In genomic region chr19:4295972-4296771, GRCh38 we compare ENCODE assay signal across 13 cellular contexts.
DNase-seq lines count a peak whose midpoint lies in the region; ATAC-seq and TF ChIP-seq lines count a peak whose summit lies in the region.
"Had no signal": no experiment of that assay in that cellular context is flagged by ENCODE, and none has a peak within 500 bp of the region (broad histone marks: within the 10 kb centered on the region; RNA-seq: fewer than 3 reads in every experiment).

No MANE protein-coding gene starts in this region.

- no peaks in the 10 kb centered on the region for H3K9me3 Mint-ChIP-seq in nephron progenitor cell
- no peaks in the 10 kb centered on the region for H3K9me3 Mint-ChIP-seq in stimulated activated naive CD8-positive, alpha-beta T cell treated with anti-CD3 and anti-CD28 coated beads, Interleukin-15, amount 100 ng/mL, for 72 hours
- H3K9me3 Mint-ChIP-seq: activated naive CD8-positive, alpha-beta T cell treated with anti-CD3 and anti-CD28 coated beads, Interleukin-2, amount 10 ng/mL, durations not matched to agents 7 days and 5 days; CD8-positive, alpha-beta memory T cell; effector memory CD8-positive, alpha-beta T cell had no signal

- no peak overlapping the region for H3K4me3 Mint-ChIP-seq in nephron progenitor cell
- H3K4me3 Mint-ChIP-seq in stimulated activated naive CD8-positive, alpha-beta T cell treated with anti-CD3 and anti-CD28 coated beads, Interleukin-15, amount 100 ng/mL, for 72 hours, result no peak overlapping the region
- H3K4me3 Mint-ChIP-seq: activated naive CD8-positive, alpha-beta T cell treated with anti-CD3 and anti-CD28 coated beads, Interleukin-2, amount 10 ng/mL, durations not matched to agents 7 days and 5 days; CD8-positive, alpha-beta memory T cell; effector memory CD8-positive, alpha-beta T cell had no signal

- TF ChIP-seq CTCF in nephron progenitor cell (IDR thresholded peaks at IDR 0.05), result no peak

- peaks cover 8% of the 10 kb centered on the region for H3K4me1 Mint-ChIP-seq in nephron progenitor cell
- H3K4me1 Mint-ChIP-seq in stimulated activated naive CD8-positive, alpha-beta T cell treated with anti-CD3 and anti-CD28 coated beads, Interleukin-15, amount 100 ng/mL, for 72 hours, result peaks cover 36% of the 10 kb centered on the region

- no peaks in the 10 kb centered on the region for H3K36me3 Mint-ChIP-seq in nephron progenitor cell (ENCODE audit: low read depth)

- H3K27ac Mint-ChIP-seq in nephron progenitor cell, result no peak overlapping the region
- H3K27ac Mint-ChIP-seq in stimulated activated naive CD8-positive, alpha-beta T cell treated with anti-CD3 and anti-CD28 coated beads, Interleukin-15, amount 100 ng/mL, for 72 hours, result peak overlapping the region in 1 of 2 donors; percentile 85
- H3K27ac Mint-ChIP-seq: activated naive CD8-positive, alpha-beta T cell treated with anti-CD3 and anti-CD28 coated beads, Interleukin-2, amount 10 ng/mL, durations not matched to agents 7 days and 5 days had no signal

- ATAC-seq in stimulated activated naive CD8-positive, alpha-beta T cell treated with anti-CD3 and anti-CD28 coated beads, Interleukin-15, amount 100 ng/mL, for 72 hours, result no peak
- ATAC-seq: activated CD4-positive, CD25-positive, alpha-beta regulatory T cell treated with anti-CD3 and anti-CD28 coated beads, Interleukin-2, amount 50 U/mL, for 24 hours; effector memory CD8-positive, alpha-beta T cell had no signal

- DNase-seq in COR-L47 (lab: John Stamatoyannopoulos, UW) (peak; percentile 93), NCI-H1417 (lab: John Stamatoyannopoulos, UW) (peak in 2 of 3 experiments; percentile 84 to 95), RPMI8226 (peak; percentile 71), medulla oblongata (ENCODE audit: extremely low spot score) (peak; percentile 16), SW480 (ENCODE audit: low spot score) (no peak), COLO668 (lab: John Stamatoyannopoulos, UW; ENCODE audit: unreplicated experiment) (no peak), nephron progenitor cell (no peak)
- DNase-seq in stimulated activated naive CD8-positive, alpha-beta T cell treated with anti-CD3 and anti-CD28 coated beads, Interleukin-15, amount 100 ng/mL, for 72 hours, result no peak
- DNase-seq: activated naive CD8-positive, alpha-beta T cell treated with anti-CD3 and anti-CD28 coated beads, Interleukin-2, amount 10 ng/mL, durations not matched to agents 7 days and 5 days; CD8-positive, alpha-beta memory T cell; effector memory CD8-positive, alpha-beta T cell; HCEC 1CT had no signal

- H3K27me3 Mint-ChIP-seq in nephron progenitor cell (ENCODE audit: low read depth, poor library complexity), result peaks cover 39% of the 10 kb centered on the region
- no peaks in the 10 kb centered on the region for H3K27me3 Mint-ChIP-seq in stimulated activated naive CD8-positive, alpha-beta T cell treated with anti-CD3 and anti-CD28 coated beads, Interleukin-15, amount 100 ng/mL, for 72 hours
- H3K27me3 Mint-ChIP-seq: activated naive CD8-positive, alpha-beta T cell treated with anti-CD3 and anti-CD28 coated beads, Interleukin-2, amount 10 ng/mL, durations not matched to agents 7 days and 5 days; CD8-positive, alpha-beta memory T cell; effector memory CD8-positive, alpha-beta T cell had no signal

Comparison
In these comparisons a context has a peak if more than half of its experiments do, and no peak if none do; other contexts are left out.
1. DNase-seq: peak in COR-L47 (single experiment), NCI-H1417 (2 of 3), RPMI8226 (single experiment) and medulla oblongata (single experiment); none in SW480 (single experiment), COLO668 (single experiment), nephron progenitor cell (single experiment) and stimulated activated naive CD8-positive, alpha-beta T cell treated with anti-CD3 and anti-CD28 coated beads, Interleukin-15, amount 100 ng/mL, for 72 hours (0 of 2).